Comparison of ENCODE assay signal across 23 cellular contexts in genomic region chr3:139457066-139457465, GRCh38. TPM values are rescaled to one million over a fixed set of nuclear protein-coding genes. Genes with fewer than 3 reads are reported as not detected.
"Had no signal": no experiment of that assay in that cellular context is flagged by ENCODE, and none has a peak within 500 bp of the region (broad histone marks: within the 10 kb centered on the region; RNA-seq: fewer than 3 reads in every experiment).

No MANE protein-coding gene starts in this region.

- ATAC-seq: effector memory CD8-positive, alpha-beta T cell; left lung; right cardiac atrium had no signal

- DNase-seq: activated CD4-positive, alpha-beta T cell treated with anti-CD3 and anti-CD28 coated beads, Interleukin-2, amount 50 U/mL, for 48 hours; dermis blood vessel endothelial cell; effector memory CD8-positive, alpha-beta T cell; hypothalamus; kidney; left lung; right cardiac atrium; stimulated activated CD4-positive, alpha-beta T cell treated with anti-CD3 and anti-CD28 coated beads, Interleukin-15, amount 100 ng/mL, for 24 hours; stimulated activated CD4-positive, alpha-beta T cell treated with anti-CD3 and anti-CD28 coated beads, Interleukin-2, amount 100 ng/mL, for 48 hours; T-helper 2 cell had no signal

- H3K9me3 Mint-ChIP-seq: effector memory CD8-positive, alpha-beta T cell; neural crest cell; stimulated activated naive CD8-positive, alpha-beta T cell treated with anti-CD3 and anti-CD28 coated beads, Interleukin-15, Interleukin-2, amounts not matched to agents 100 ng/mL and 50 ng/mL, for 24 hours had no signal

- H3K4me3 Mint-ChIP-seq: activated naive CD8-positive, alpha-beta T cell; effector memory CD8-positive, alpha-beta T cell; neural crest cell; stimulated activated naive CD8-positive, alpha-beta T cell treated with anti-CD3 and anti-CD28 coated beads, Interleukin-15, Interleukin-2, amounts not matched to agents 100 ng/mL and 50 ng/mL, for 24 hours had no signal

- H3K27ac ChIP-seq: cardiac muscle cell, left lung, prostate gland, skin epidermis, tibial nerve had no signal

- H3K36me3 ChIP-seq: cardiac muscle cell, left lung, prostate gland, tibial nerve had no signal

- H3K4me1 ChIP-seq: left lung, prostate gland had no signal

- H3K27me3 ChIP-seq: cardiac muscle cell, left lung, tibial nerve had no signal

- H3K27ac Mint-ChIP-seq: activated naive CD8-positive, alpha-beta T cell; effector memory CD8-positive, alpha-beta T cell; stimulated activated naive CD8-positive, alpha-beta T cell treated with anti-CD3 and anti-CD28 coated beads, Interleukin-15, Interleukin-2, amounts not matched to agents 100 ng/mL and 50 ng/mL, for 24 hours had no signal

- H3K4me3 ChIP-seq: cardiac muscle cell, left lung, prostate gland, skin epidermis, tibial nerve had no signal

- H3K36me3 Mint-ChIP-seq: activated naive CD8-positive, alpha-beta T cell had no signal

- H3K27me3 Mint-ChIP-seq: activated naive CD8-positive, alpha-beta T cell; effector memory CD8-positive, alpha-beta T cell; stimulated activated naive CD8-positive, alpha-beta T cell treated with anti-CD3 and anti-CD28 coated beads, Interleukin-15, Interleukin-2, amounts not matched to agents 100 ng/mL and 50 ng/mL, for 24 hours had no signal

- H3K4me1 Mint-ChIP-seq: neural crest cell had no signal

RNA-seq across cellular contexts. Expression of gene RBP2, which starts 19.2 kb away (rescaled TPM):
- total RNA-seq: cardiac muscle cell, chondrocyte, dermis blood vessel endothelial cell, epithelial cell of proximal tubule, fibroblast of lung, frontal cortex, kidney, lung microvascular endothelial cell, neural crest cell, osteoblast, prostate gland, right cardiac atrium, tibial nerve had no signal
- polyA plus RNA-seq: cardiac muscle cell, fibroblast of lung, right cardiac atrium had no signal
